8 cellular contexts compared by ENCODE assay signal in the genomic region with DNA sequence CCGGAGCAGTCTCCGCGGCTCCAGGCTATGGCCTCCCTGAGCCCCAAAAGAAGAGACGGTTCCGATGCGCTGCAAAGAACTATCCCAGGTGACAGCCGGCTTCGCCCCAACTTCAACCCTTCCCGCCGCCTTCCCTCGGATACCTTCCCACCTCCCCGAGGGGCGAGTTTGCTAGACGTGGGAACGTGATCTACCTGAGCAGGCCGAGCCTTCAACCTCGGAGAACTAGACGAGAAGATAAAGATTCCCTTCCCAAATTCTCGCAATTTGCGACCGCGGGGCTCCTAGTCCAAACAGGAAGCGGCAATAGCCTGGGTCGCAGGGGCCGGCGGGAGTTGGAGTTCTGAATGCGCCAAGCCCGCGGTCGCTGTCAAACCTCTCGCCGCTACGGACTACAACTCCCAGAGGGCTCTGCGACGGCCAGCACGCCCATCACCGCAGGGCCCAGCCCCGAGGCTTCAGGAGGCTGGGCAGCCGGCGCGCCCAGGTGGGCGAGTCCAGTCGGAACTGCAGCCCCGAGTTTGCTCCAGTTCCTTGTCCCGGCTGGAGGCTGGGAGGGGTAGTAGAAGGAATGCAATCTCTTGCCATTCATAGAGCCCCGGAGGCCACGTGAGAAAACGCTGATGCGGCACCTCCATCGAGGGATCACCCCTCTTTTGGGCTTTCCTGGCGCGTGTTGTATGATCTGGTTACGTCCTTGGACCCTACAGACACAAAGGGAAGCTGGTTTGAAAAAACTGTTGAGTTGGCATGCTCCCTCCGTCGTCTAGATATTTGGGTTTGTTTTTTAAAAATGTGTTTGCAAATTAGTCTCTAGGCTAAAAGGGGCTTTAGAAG. TPM values are rescaled to one million over a fixed set of nuclear protein-coding genes. Genes with fewer than 3 reads are reported as not detected.
DNase-seq lines count a peak whose midpoint lies in the region; ATAC-seq and TF ChIP-seq lines count a peak whose summit lies in the region.

A gene with protein sequence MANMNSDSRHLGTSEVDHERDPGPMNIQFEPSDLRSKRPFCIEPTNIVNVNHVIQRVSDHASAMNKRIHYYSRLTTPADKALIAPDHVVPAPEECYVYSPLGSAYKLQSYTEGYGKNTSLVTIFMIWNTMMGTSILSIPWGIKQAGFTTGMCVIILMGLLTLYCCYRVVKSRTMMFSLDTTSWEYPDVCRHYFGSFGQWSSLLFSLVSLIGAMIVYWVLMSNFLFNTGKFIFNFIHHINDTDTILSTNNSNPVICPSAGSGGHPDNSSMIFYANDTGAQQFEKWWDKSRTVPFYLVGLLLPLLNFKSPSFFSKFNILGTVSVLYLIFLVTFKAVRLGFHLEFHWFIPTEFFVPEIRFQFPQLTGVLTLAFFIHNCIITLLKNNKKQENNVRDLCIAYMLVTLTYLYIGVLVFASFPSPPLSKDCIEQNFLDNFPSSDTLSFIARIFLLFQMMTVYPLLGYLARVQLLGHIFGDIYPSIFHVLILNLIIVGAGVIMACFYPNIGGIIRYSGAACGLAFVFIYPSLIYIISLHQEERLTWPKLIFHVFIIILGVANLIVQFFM (minus strand): TSS at position 302 of the 837 bp plus-strand sequence. CDS start 14,366 bp downstream, outside the sequence.

- intact Hi-C loops in Panc1 (cut with micrococcal nuclease; ENCODE audit: unreplicated experiment) (loop anchor here (10.0 kb wide), 2 partner anchors 213 to 493 kb away; no protein-coding TSS in a partner anchor), esophagus squamous epithelium (cut with DNase I) (no loop called here)

- H3K4me3 ChIP-seq in Panc1 (ENCODE audit: low read depth in 2 of 2, low read length in 2 of 2) (peak within 1 kb of the TSS; percentile 94 to 95), esophagus squamous epithelium (peak within 1 kb of the TSS; percentile 57 to 97 (median 86))

- ATAC-seq in GM21723 (IDR thresholded peaks at IDR 0.05; ENCODE audit: unreplicated experiment), result peak; percentile 100
- peak; percentile 100 for ATAC-seq in Panc1
- peak; percentile 100 for ATAC-seq in activated T-cell treated with anti-CD3 and anti-CD28 coated beads, Interleukin-2, amount 50 U/mL, for 4 hours

- H3K27ac ChIP-seq in Panc1 (ENCODE audit: low read length), result peak within 1 kb of the TSS; percentile 80
- peak within 1 kb of the TSS; percentile 64 to 87 (median 78) for H3K27ac ChIP-seq in esophagus squamous epithelium

- H3K4me1 ChIP-seq in Panc1 (ENCODE audit: control insufficient read depth, insufficient read depth, low read length) (no peaks in the 10 kb centered on the region), esophagus squamous epithelium (peaks cover 9 to 31% (median 11%) of the 10 kb centered on the region in 3 donors)

- H3K36me3 ChIP-seq in Panc1 (ENCODE audit: control insufficient read depth, insufficient read depth, low read length), result no peaks in the 10 kb centered on the region; the same call in 1 of the 2 replicates
- H3K36me3 ChIP-seq in esophagus squamous epithelium, result peaks cover 0 to 15% (median 0%) of the 10 kb centered on the region in 3 donors

- peaks cover 6% of the 10 kb centered on the region for H3K9me3 Mint-ChIP-seq in activated T-cell treated with anti-CD3 and anti-CD28 coated beads, Interleukin-2, amount 50 U/mL, for 4 hours

- POLR2A ChIA-PET in Panc1 (lab: Charles Lee), result interaction anchor here (0.7 kb wide), 2 partner anchors 100 to 407 kb away, joined by 3 read pairs; no protein-coding TSS in a partner anchor

- H3K4me3 Mint-ChIP-seq in activated T-cell treated with anti-CD3 and anti-CD28 coated beads, Interleukin-2, amount 50 U/mL, for 4 hours, result peak within 1 kb of the TSS; percentile 98

- H3K9me3 ChIP-seq in Panc1 (ENCODE audit: control insufficient read depth, insufficient read depth, low read depth, low read length) (no peaks in the 10 kb centered on the region; the same call in 1 of the 2 replicates), esophagus squamous epithelium (no peaks in the 10 kb centered on the region)

- 1% methylated on average over 21 to 43 of the region's 55 CpGs for WGBS in esophagus squamous epithelium, 2 donors

- H3K27me3 Mint-ChIP-seq in activated T-cell treated with anti-CD3 and anti-CD28 coated beads, Interleukin-2, amount 50 U/mL, for 4 hours (ENCODE audit: low read depth), result peaks cover 2% of the 10 kb centered on the region

- TF ChIP-seq CTCF in Panc1 (IDR thresholded peaks at IDR 0.05), result no peak
- no peak for TF ChIP-seq CTCF in esophagus squamous epithelium (IDR thresholded peaks at IDR 0.05)

- peaks cover 12% of the 10 kb centered on the region for H3K36me3 Mint-ChIP-seq in activated T-cell treated with anti-CD3 and anti-CD28 coated beads, Interleukin-2, amount 50 U/mL, for 4 hours (ENCODE audit: insufficient read depth)

- CTCF ChIA-PET in Panc1 (lab: Charles Lee), result no interaction called here

- in situ Hi-C loops in Panc1 (cut with HindIII; ENCODE audit: low pct_unique_long_range_greater_than_20kb, low sequenced_read_pairs), result no loop called here

- TF ChIP-seq POLR2A in esophagus squamous epithelium (IDR thresholded peaks at IDR 0.05), result peak in 2 of 4 donors; percentile 7 to 50

- H3K27me3 ChIP-seq in Panc1 (ENCODE audit: control insufficient read depth, insufficient read depth, low read length) (no peaks in the 10 kb centered on the region), esophagus squamous epithelium (no peaks in the 10 kb centered on the region)

- DNase-seq in DMS53 (lab: John Stamatoyannopoulos, UW) (peak; percentile 97), KG1 (lab: John Stamatoyannopoulos, UW) (peak; percentile 51), Panc1 (ENCODE audit: low read depth, low spot score) (peak; percentile 73), esophagus squamous epithelium (lab: John Stamatoyannopoulos, UW) (peak; percentile 60), myocyte (ENCODE audit: low read depth) (peak; percentile 96)
- DNase-seq in activated T-cell treated with anti-CD3 and anti-CD28 coated beads, Interleukin-2, amount 50 U/mL, for 4 hours, result peak; percentile 87
- peak; percentile 88 to 93 for DNase-seq in stimulated activated CD8-positive, alpha-beta memory T cell treated with anti-CD3 and anti-CD28 coated beads, Interleukin-7, amount 100 ng/mL, for 48 hours (ENCODE audit: extremely low read depth in 1 of 2, low read depth in 1 of 2)

- no TSS peak for BruUV-seq in Panc1 (replicated peaks; lab: Mats Ljungman, UMichigan)

- H3K4me1 Mint-ChIP-seq in activated T-cell treated with anti-CD3 and anti-CD28 coated beads, Interleukin-2, amount 50 U/mL, for 4 hours (ENCODE audit: low read depth), result peaks cover 17% of the 10 kb centered on the region

RNA-seq across cellular contexts. Expression of the gene that starts here (rescaled TPM):
- total RNA-seq in Panc1 (2021; ENCODE audit: unreplicated experiment) (12.8 TPM), esophagus squamous epithelium (10 to 100 TPM; 16.0 to 29.8 (median 23.3) TPM), myocyte (14.7 and 15.2 TPM in 2 replicates)
- polyA plus RNA-seq in Panc1 (2012; ENCODE audit: insufficient read length), result 7.6 TPM
- total RNA-seq in activated T-cell treated with anti-CD3 and anti-CD28 coated beads, Interleukin-2, amount 50 U/mL, for 4 hours, result 10 to 100 TPM; 14.9 to 19.6 (median 15.1) TPM
- polyA plus RNA-seq in myocyte (2012), result 10.0 TPM

Comparison
In these comparisons a context has a peak if more than half of its experiments do, and no peak if none do; other contexts are left out.
1. Peak in every context shown above with its lines: DNase-seq, ATAC-seq, H3K4me3 ChIP-seq and H3K27ac ChIP-seq.